In genomic region chrX:103406256-103406655, GRCh38 we compare ENCODE assay signal across 1 cellular context.
TF ChIP-seq lines count a peak whose summit lies in the region.

No MANE protein-coding gene starts in this region.

TF ChIP-seq in GM23338, 12 proteins besides CTCF, POLR2A, EP300 and RAD21:
- TF ChIP-seq ZNF331 (CRISPR knock-in tag; IDR thresholded peaks at IDR 0.05; ENCODE audit: low read depth) (no peak), NANOG (IDR thresholded peaks at IDR 0.05; ENCODE audit: borderline replicate concordance) (no peak), STAT1 (IDR thresholded peaks at IDR 0.05; ENCODE audit: unreplicated experiment) (no peak), ZNF462 (CRISPR knock-in tag; IDR thresholded peaks at IDR 0.05) (no peak), EZH2phosphoT487 (IDR thresholded peaks at IDR 0.05; ENCODE audit: unreplicated experiment) (no peak), ETS1 (IDR thresholded peaks at IDR 0.05) (no peak), JUNB (IDR thresholded peaks at IDR 0.05; ENCODE audit: unreplicated experiment) (no peak), EZH2 (IDR thresholded peaks at IDR 0.05; ENCODE audit: low read depth, unreplicated experiment) (no peak), ZNF114 (CRISPR knock-in tag; IDR thresholded peaks at IDR 0.05) (no peak), POLR2AphosphoS5 (IDR thresholded peaks at IDR 0.05; ENCODE audit: low read depth) (no peak)
